Comparison of ENCODE assay signal across 1 cellular context in the genomic region with DNA sequence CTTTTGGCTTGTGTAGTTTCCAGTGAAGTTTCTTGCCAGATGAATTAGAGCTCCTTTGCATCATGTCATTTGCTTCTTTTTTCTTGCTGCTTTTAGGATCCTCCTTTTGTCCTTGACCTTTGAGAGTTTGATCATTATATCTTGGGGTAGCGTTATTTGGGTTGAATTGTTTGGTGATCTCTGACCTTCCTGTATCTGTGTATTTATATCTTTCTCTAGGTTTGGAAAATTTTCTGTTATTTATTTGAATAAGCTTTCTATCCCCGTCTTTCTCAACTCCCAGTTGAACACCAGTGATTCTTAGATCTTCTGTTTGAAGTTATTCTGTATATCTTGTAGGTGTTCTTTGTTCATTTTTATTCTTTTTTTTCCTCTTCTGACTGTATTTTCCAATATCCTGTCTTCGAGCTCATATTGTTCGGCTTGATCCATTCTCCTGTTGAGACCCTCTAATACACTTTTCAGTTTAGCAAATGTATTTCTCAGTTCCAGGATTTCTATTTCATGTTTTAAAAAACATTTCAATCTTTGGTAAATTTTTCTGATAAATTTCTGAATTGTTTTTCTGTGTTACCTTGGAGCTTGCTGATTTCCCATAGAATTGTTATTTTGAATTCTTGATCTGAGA.
TF ChIP-seq lines count a peak whose summit lies in the region.

No MANE protein-coding gene starts in this region.

TF ChIP-seq in HepG2, 621 proteins besides CTCF, POLR2A, EP300 and RAD21:
- peak; percentile 100 for TF ChIP-seq ZNF160 (CRISPR knock-in tag; IDR thresholded peaks at IDR 0.05)
- TF ChIP-seq SKI (IDR thresholded peaks at IDR 0.05; ENCODE audit: partially characterized antibody), result no peak
- no peak for TF ChIP-seq SNRNP70 (IDR thresholded peaks at IDR 0.05; ENCODE audit: low read depth, low read length)
